8 cellular contexts compared by ENCODE assay signal in genomic region chr11:113796663-113797259, GRCh38. TPM values are rescaled to one million over a fixed set of nuclear protein-coding genes. Genes with fewer than 3 reads are reported as not detected.
DNase-seq lines count a peak whose midpoint lies in the region; ATAC-seq and TF ChIP-seq lines count a peak whose summit lies in the region.

No MANE protein-coding gene starts in this region.

- no peaks in the 10 kb centered on the region for H3F3A ChIP-seq in SU-DHL-6 (ENCODE audit: insufficient read depth)

- H3K9ac ChIP-seq in SU-DHL-6 (ENCODE audit: low read length): no peak overlapping the region
- H3K9ac ChIP-seq in parathyroid adenoma: no peak overlapping the region

- DNase-seq in Daoy (ENCODE audit: low read depth) (peak; percentile 22), NAMALWA (ENCODE audit: low spot score) (peak; percentile 48), foreskin fibroblast (peak; percentile 10 to 55), retina (no peak)
- no peak for DNase-seq in activated CD8-positive, alpha-beta memory T cell treated with anti-CD3 and anti-CD28 coated beads, Interleukin-2, amount 50 U/mL, for 4 hours

- H3K27me3 ChIP-seq in SU-DHL-6 (ENCODE audit: low read length): no peaks in the 10 kb centered on the region
- H3K27me3 ChIP-seq in parathyroid adenoma (ENCODE audit: control insufficient read depth, insufficient read depth, low read length): no peaks in the 10 kb centered on the region

- no peak overlapping the region for H3K4me3 ChIP-seq in SU-DHL-6 (ENCODE audit: insufficient read depth, low read length, poor library complexity, severe bottlenecking)
- no peak overlapping the region for H3K4me3 ChIP-seq in foreskin fibroblast (ENCODE audit: low read depth in 1 of 2, low read length in 2 of 2)
- H3K4me3 ChIP-seq in parathyroid adenoma (ENCODE audit: low read depth, low read length): no peak overlapping the region

- H2AFZ ChIP-seq in SU-DHL-6 (ENCODE audit: low read depth, low read length, severe bottlenecking): no peak overlapping the region
- H2AFZ ChIP-seq in parathyroid adenoma: no peak overlapping the region

- no peak overlapping the region for H3K27ac ChIP-seq in SU-DHL-6 (ENCODE audit: low read depth, low read length)
- no peak overlapping the region for H3K27ac ChIP-seq in parathyroid adenoma

- H4K20me1 ChIP-seq in SU-DHL-6 (ENCODE audit: low read depth, low read length): no peaks in the 10 kb centered on the region

- H3K4me2 ChIP-seq in SU-DHL-6 (ENCODE audit: low read depth, low read length, poor library complexity, severe bottlenecking) (no peak overlapping the region), parathyroid adenoma (ENCODE audit: low read length) (no peak overlapping the region)

- H3K36me3 ChIP-seq in SU-DHL-6 (ENCODE audit: low read length) (0 out of 2 replicates have a peak, but pooled peaks cover 3% of the 10 kb centered on the region), parathyroid adenoma (ENCODE audit: control insufficient read depth, insufficient read depth, low read length) (no peaks in the 10 kb centered on the region)

- no peaks in the 10 kb centered on the region for H3K79me2 ChIP-seq in SU-DHL-6 (ENCODE audit: insufficient read depth, low read length)
- no peaks in the 10 kb centered on the region for H3K79me2 ChIP-seq in parathyroid adenoma

- H3K4me1 ChIP-seq in parathyroid adenoma: no peaks in the 10 kb centered on the region

- peak; percentile 54 for ATAC-seq in GM21390 (IDR thresholded peaks at IDR 0.05; ENCODE audit: unreplicated experiment)

- H3K9me2 ChIP-seq in SU-DHL-6 (replicated peaks; ENCODE audit: insufficient read depth, low read length): no peaks in the 10 kb centered on the region

- H3K9me3 ChIP-seq in SU-DHL-6 (ENCODE audit: insufficient read depth, low read length): no peaks in the 10 kb centered on the region
- H3K9me3 ChIP-seq in parathyroid adenoma (ENCODE audit: control insufficient read depth, low read length): no peaks in the 10 kb centered on the region

- TF ChIP-seq CTCF in SU-DHL-6 (IDR thresholded peaks at IDR 0.05; ENCODE audit: insufficient read depth, low read length, poor library complexity, severe bottlenecking) (peak; percentile 56), foreskin fibroblast (IDR thresholded peaks at IDR 0.05; ENCODE audit: low read depth, low read length) (peak; percentile 68), parathyroid adenoma (IDR thresholded peaks at IDR 0.05) (peak; percentile 49)

RNA-seq across cellular contexts. Expression of gene CLDN25, which starts 17.2 kb away (rescaled TPM):
- total RNA-seq in Daoy (2014; rRNA removed; shearing (Covaris generic)): not detected in 2 replicates

RNA-seq across cellular contexts. Expression of gene ZW10, which starts 23.3 kb away (rescaled TPM):
- 31.9 and 34.6 TPM in 2 replicates for total RNA-seq in Daoy (2014; rRNA removed; shearing (Covaris generic))

Comparison
In these comparisons a context has a peak if more than half of its experiments do, and no peak if none do; other contexts are left out.
1. DNase-seq: peak in Daoy (single experiment), NAMALWA (single experiment) and foreskin fibroblast (2 of 2); none in retina (single experiment) and activated CD8-positive, alpha-beta memory T cell treated with anti-CD3 and anti-CD28 coated beads, Interleukin-2, amount 50 U/mL, for 4 hours (single experiment).
2. Peak in every context shown above with its lines, with median percentiles within 50 percentile points of each other: CTCF ChIP-seq.